Comparison of ENCODE assay signal across 1 cellular context in the genomic region with DNA sequence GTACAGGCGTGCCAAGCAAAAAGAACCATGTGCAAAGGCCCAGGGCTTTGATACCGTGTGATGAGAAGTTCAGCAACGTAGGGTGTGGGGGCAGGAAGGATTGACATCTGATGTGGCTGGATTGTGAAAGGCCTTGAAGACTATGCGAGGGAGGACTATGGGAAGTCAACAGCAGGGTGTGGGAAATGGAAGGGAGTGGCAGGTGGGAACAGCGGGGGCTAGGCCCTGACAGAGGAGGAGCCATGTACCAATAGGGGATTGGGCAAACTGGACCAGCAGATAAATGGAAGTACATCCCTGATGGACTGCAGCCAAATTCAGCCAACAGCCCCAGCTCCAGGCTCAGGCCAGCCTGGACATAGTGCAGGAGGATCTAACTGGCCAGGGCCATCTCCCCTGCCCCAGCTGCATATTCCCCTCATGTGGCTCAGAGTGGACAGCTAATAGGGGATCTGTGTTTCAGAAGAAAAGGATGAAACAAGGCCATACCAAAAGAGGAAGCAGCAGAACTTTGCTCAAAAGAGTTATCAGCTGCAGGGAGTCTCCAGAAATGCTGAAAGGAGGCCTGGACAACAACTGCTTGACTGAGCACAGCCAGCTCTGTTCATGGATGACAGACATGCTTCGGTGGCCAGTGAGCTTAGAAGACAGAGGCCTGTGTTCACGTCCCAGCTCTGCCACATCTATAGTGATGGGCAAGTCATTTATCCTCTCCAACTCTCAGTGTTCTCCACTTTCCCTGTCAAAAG.
TF ChIP-seq lines count a peak whose summit lies in the region.

No MANE protein-coding gene starts in this region.

TF ChIP-seq in HepG2, 621 proteins besides CTCF, POLR2A, EP300 and RAD21 (continued from another document):
- TF ChIP-seq AHDC1 (CRISPR knock-in tag; IDR thresholded peaks at IDR 0.05; ENCODE audit: borderline replicate concordance) (no peak), THRA (CRISPR knock-in tag; IDR thresholded peaks at IDR 0.05; ENCODE audit: borderline replicate concordance) (no peak), PRDM15 (CRISPR knock-in tag; IDR thresholded peaks at IDR 0.05) (no peak), AGO1 (IDR thresholded peaks at IDR 0.05; ENCODE audit: low read depth, low read length, poor library complexity, severe bottlenecking) (no peak), AFF4 (CRISPR knock-in tag; IDR thresholded peaks at IDR 0.05) (no peak), CREBL2 (CRISPR knock-in tag; IDR thresholded peaks at IDR 0.05; ENCODE audit: borderline replicate concordance) (no peak), KLF9 (CRISPR knock-in tag; IDR thresholded peaks at IDR 0.05; ENCODE audit: low read depth) (no peak)
